8 cellular contexts compared by ENCODE assay signal in the genomic region with DNA sequence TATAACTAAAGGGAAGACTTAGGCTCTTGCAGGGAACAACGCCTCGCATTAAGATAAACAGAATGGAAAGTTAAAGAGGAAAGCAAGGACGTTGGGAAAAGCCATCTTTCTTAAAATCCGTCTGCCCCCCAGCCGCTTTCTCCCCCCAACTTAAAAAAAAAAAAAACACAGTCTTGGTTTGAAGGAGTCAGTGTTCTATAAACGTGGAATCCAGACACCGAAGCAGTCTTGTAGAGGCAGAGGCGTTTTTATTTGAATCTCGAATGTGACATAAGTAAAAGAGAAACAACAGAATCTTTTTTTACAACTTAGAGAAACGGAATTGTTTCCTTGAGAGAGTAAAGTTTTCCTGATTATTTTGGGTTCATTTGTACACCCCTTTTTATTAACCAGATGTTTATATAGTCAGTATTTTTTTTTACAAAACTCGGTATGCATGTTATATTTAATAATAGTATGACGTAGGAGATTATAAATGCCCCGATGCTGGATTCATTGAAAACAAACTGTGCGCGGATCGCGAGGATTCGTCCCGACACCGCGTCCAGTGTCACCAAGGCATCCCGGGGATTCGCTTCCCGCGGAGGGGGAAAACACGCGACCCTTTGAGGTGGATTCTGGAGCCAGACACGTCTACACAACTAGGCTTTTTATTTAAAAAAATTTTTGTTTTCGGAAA. TPM values are rescaled to one million over a fixed set of nuclear protein-coding genes. Genes with fewer than 3 reads are reported as not detected.
DNase-seq lines count a peak whose midpoint lies in the region; ATAC-seq and TF ChIP-seq lines count a peak whose summit lies in the region.

No MANE protein-coding gene starts in this region.

- H3K27me3 ChIP-seq in WERI-Rb-1 (ENCODE audit: insufficient read depth, low read depth, severe bottlenecking) (no peaks in the 10 kb centered on the region), prostate gland (replicated peaks; ENCODE audit: insufficient read depth) (no peaks in the 10 kb centered on the region)

- ATAC-seq in GM18870 (IDR thresholded peaks at IDR 0.05; ENCODE audit: unreplicated experiment) (no peak), GM19395 (IDR thresholded peaks at IDR 0.05; ENCODE audit: unreplicated experiment) (no peak)

- peak overlapping the region; percentile 98 for H3K27ac ChIP-seq in WERI-Rb-1
- peak overlapping the region; percentile 94 for H3K27ac ChIP-seq in prostate gland

- TF ChIP-seq CTCF in WERI-Rb-1 (IDR thresholded peaks at IDR 0.05; ENCODE audit: low read depth, low read length) (no peak), foreskin fibroblast (IDR thresholded peaks at IDR 0.05; ENCODE audit: low read depth, low read length) (no peak), prostate gland (IDR thresholded peaks at IDR 0.05) (no peak)

- H3K9me3 ChIP-seq in WERI-Rb-1 (ENCODE audit: severe bottlenecking): no peaks in the 10 kb centered on the region
- no peaks in the 10 kb centered on the region for H3K9me3 ChIP-seq in prostate gland

- DNase-seq in stimulated activated CD4-positive, alpha-beta T cell treated with anti-CD3 and anti-CD28 coated beads, Interleukin-4, amount 100 ng/mL, for 1 hour: peak; percentile 7
- no peak for DNase-seq in stimulated activated CD4-positive, alpha-beta T cell treated with anti-CD3 and anti-CD28 coated beads, Interleukin-15, amount 100 ng/mL, for 24 hours
- DNase-seq in WERI-Rb-1: no peak
- DNase-seq in foreskin fibroblast: peak in 1 of 2 donors; percentile 54
- DNase-seq in prostate gland (ENCODE audit: low spot score): no peak
- no peak for DNase-seq in retina

- H3K36me3 ChIP-seq in WERI-Rb-1 (no peaks in the 10 kb centered on the region), prostate gland (no peaks in the 10 kb centered on the region)

- peak overlapping the region; percentile 76 for H3K4me3 ChIP-seq in WERI-Rb-1 (ENCODE audit: low read depth, low read length)
- peak overlapping the region; percentile 78 to 86 for H3K4me3 ChIP-seq in foreskin fibroblast (ENCODE audit: low read depth in 1 of 2, low read length in 2 of 2)
- H3K4me3 ChIP-seq in prostate gland: peak overlapping the region; percentile 77 to 85

- WGBS in prostate gland: under 1% methylated on average over 29 of the region's 29 CpGs

- intact Hi-C loops in prostate gland (cut with DNase I): loop anchor here (2.0 to 5.0 kb wide), 3 partner anchors 48 to 367 kb away; partner anchors contain the start of genes ERCC6L2 and FANCC

- no peak for TF ChIP-seq POLR2A in prostate gland (IDR thresholded peaks at IDR 0.05)

- H3K4me1 ChIP-seq in prostate gland (replicated peaks): no peaks in the 10 kb centered on the region

RNA-seq across cellular contexts. Expression of gene PTCH1, which starts 6.8 kb away (rescaled TPM):
- 100 to 1,000 TPM in 1 of 2 donors, 10 to 100 TPM in 1; 27.5 to 108 TPM for total RNA-seq in prostate gland
